Comparison of ENCODE assay signal across 1 cellular context in the genomic region with DNA sequence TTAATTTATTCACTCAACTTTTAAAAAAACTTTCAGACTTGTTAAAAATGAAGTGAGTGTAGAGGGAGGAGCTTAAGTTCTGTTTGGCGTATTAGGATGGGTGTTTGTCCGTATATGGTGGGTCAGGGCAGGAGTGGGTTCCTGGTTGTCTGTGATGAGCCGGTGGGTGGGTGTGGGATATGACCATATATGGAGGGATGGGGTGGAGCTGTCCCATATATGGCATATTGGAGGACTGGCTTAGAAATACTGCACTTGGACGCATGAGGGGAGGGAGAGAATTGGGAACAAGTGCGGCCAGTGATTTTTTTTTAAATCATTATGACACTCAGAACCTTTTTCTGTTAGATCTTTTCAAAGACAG.
TF ChIP-seq lines count a peak whose summit lies in the region.

No MANE protein-coding gene starts in this region.

TF ChIP-seq in K562, 482 proteins besides CTCF, POLR2A, EP300 and RAD21 (continued from another document):
- TF ChIP-seq ETV1 (tag; conservative IDR thresholded peaks at IDR 0.05; ENCODE audit: low read depth) (no peak), ZFP36 (IDR thresholded peaks at IDR 0.05; ENCODE audit: low read depth, low read length, partially characterized antibody) (peak; percentile 95), ZNF384 (IDR thresholded peaks at IDR 0.05; ENCODE audit: low read depth, low read length) (0 out of 2 replicates have a peak, but pooled peaks have one; percentile 9), ELF4 (CRISPR knock-in tag; IDR thresholded peaks at IDR 0.05) (peak; percentile 27; the same call in 1 of the 2 replicates), EGR1 (conservative IDR thresholded peaks at IDR 0.05) (peak; percentile 67), PYGO2 (tag; IDR thresholded peaks at IDR 0.05) (no peak), ZNF23 (CRISPR knock-in tag; IDR thresholded peaks at IDR 0.05) (no peak), BCLAF1 (IDR thresholded peaks at IDR 0.05; ENCODE audit: borderline replicate concordance in 1 of 2, control insufficient read depth in 1 of 2, low read depth in 2 of 2, low read length in 1 of 2) (0 out of 4 replicates have a peak, but pooled peaks of 1 of the 2 experiments have one; percentile 13), XRCC3 (IDR thresholded peaks at IDR 0.05) (no peak), NFATC3 (IDR thresholded peaks at IDR 0.05) (0 out of 2 replicates have a peak, but pooled peaks have one; percentile 7), TFAM (CRISPR knock-in tag; conservative IDR thresholded peaks at IDR 0.05) (no peak), BACH1 (tag; IDR thresholded peaks at IDR 0.05) (no peak), TBP (optimal IDR thresholded peaks at IDR 0.05; ENCODE audit: low read depth, low read length) (peak; percentile 54), SRF (CRISPR knock-in tag; IDR thresholded peaks at IDR 0.05) (peak; percentile 96 to 99), ZC3H8 (IDR thresholded peaks at IDR 0.05) (no peak), EHMT2 (IDR thresholded peaks at IDR 0.05) (no peak)
